8 cellular contexts compared by ENCODE assay signal in genomic region chr11:18394300-18394927, GRCh38. TPM values are rescaled to one million over a fixed set of nuclear protein-coding genes. Genes with fewer than 3 reads are reported as not detected.
A peak's percentile ranks its signal among the peaks of the same experiment; 100 is the strongest.
DNase-seq lines count a peak whose midpoint lies in the region; ATAC-seq and TF ChIP-seq lines count a peak whose summit lies in the region.

LDHA (plus strand) TSS chr11:18394563; CDS start chr11:18396843, 2,280 bp downstream.

- no peaks in the 10 kb centered on the region for H3K36me3 ChIP-seq in BE2C

- no peaks in the 10 kb centered on the region for H3K27me3 ChIP-seq in BE2C
- H3K27me3 ChIP-seq in layer of hippocampus (ENCODE audit: control insufficient read depth, insufficient read depth, low read length) = no peaks in the 10 kb centered on the region

- peak within 1 kb of the TSS; percentile 26; the same call in 1 of the 2 replicates for H3K4me3 ChIP-seq in BE2C (ENCODE audit: low read depth, low read length)

- ATAC-seq in HG03457 (IDR thresholded peaks at IDR 0.05; ENCODE audit: unreplicated experiment) = peak; percentile 50

- peak within 1 kb of the TSS; percentile 84 for H3K27ac ChIP-seq in cingulate gyrus (ENCODE audit: low read depth, low read length)
- H3K27ac ChIP-seq in layer of hippocampus (ENCODE audit: low read depth, low read length) = peak within 1 kb of the TSS; percentile 91

- DNase-seq in BE2C = no peak
- peak; percentile 90 for DNase-seq in GM19240 (ENCODE audit: insufficient read length, low spot score)
- peak; percentile 44 for DNase-seq in NCI-H524 treated with DMSO at 0.1 percent for 48 hours (lab: John Stamatoyannopoulos, UW)
- DNase-seq in activated CD4-positive, alpha-beta T cell treated with anti-CD3 and anti-CD28 coated beads for 4 hours = peak; percentile 99 to 100
- peak; percentile 99 to 100 (median 100) for DNase-seq in stimulated activated CD4-positive, alpha-beta T cell treated with anti-CD3 and anti-CD28 coated beads, Interleukin-1b, Interleukin-23, amount 100 ng/mL, for 24 hours (ENCODE audit: low read depth in 4 of 4, low spot score in 1 of 4)

- TF ChIP-seq CTCF in BE2C (IDR thresholded peaks at IDR 0.05; ENCODE audit: low read depth, low read length) = no peak

- peaks cover 4% of the 10 kb centered on the region; the same call in 1 of the 2 replicates for H3K4me1 ChIP-seq in BE2C

- no peaks in the 10 kb centered on the region for H3K9me3 ChIP-seq in BE2C

RNA-seq across cellular contexts. Expression of gene LDHA, which starts in this region (rescaled TPM):
- polyA plus RNA-seq in BE2C (2012; ENCODE audit: insufficient read depth, insufficient read length, low read depth) = 7.8 TPM
